Comparison of ENCODE assay signal across 19 cellular contexts in the genomic region with DNA sequence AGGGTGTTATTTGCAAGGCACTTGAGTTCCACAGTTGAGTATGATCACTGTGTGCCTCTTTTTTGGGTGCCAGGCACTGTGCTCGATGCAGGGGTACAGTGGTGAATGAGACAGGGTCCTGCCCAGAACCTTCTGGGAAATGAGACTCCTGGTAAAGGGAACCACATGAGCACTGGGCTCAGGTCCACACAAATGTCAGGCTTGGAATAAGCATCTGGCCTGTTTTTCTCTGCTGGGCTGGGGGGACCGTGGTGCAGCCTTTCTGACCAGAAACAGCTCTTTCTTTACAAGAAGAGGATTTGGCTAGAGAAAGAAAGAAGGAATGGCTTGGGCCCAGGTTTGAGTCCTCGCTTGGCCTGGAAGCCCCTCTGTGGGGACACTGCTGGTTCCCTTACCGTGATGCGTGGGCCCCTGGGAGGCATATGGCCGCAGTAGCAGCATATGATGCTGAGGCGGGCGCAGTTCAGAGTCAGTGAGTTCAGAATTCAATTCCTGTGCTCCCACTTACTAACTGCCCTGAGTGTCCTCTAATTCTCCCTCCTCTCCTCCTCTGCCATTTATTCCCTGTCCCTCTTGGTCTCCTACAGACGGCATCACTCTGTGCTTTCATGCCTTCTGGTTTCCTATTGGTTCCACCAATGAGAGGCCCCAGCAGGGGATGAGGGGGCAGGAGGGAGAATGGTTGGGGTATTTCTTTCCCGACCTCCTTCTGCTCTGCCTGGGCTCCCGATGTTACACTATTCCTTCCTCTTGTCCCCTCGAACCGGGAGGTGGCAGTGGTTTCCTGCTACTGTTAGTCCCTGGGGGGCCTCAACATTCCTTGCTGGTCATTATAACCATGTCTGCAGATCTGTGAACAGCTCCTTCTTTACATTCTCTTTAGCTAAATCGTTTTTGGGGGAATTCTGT. TPM values are rescaled to one million over a fixed set of nuclear protein-coding genes. Genes with fewer than 3 reads are reported as not detected.
DNase-seq lines count a peak whose midpoint lies in the region; ATAC-seq, FAIRE-seq and TF ChIP-seq lines count a peak whose summit lies in the region.
"Had no signal": no experiment of that assay in that cellular context is flagged by ENCODE, and none has a peak within 500 bp of the region (broad histone marks: within the 10 kb centered on the region; RNA-seq: fewer than 3 reads in every experiment).

No MANE protein-coding gene starts in this region.

- H3K27me3 ChIP-seq in CD4-positive, alpha-beta T cell (ENCODE audit: control insufficient read depth, insufficient read depth, low read length): peaks cover 14% of the 10 kb centered on the region
- peaks cover 15% of the 10 kb centered on the region for H3K27me3 ChIP-seq in adrenal gland
- H3K27me3 ChIP-seq: ascending aorta, MG63 had no signal

- peak; percentile 41 for DNase-seq in cardiac septum (ENCODE audit: low spot score)
- DNase-seq in Right ventricle myocardium superior: no peak
- DNase-seq in RPMI7951 (ENCODE audit: low read depth): peak; percentile 26
- no peak for DNase-seq in kidney
- no peak for DNase-seq in stimulated activated naive CD4-positive, alpha-beta T cell (lab: John Stamatoyannopoulos, UW)
- DNase-seq in CD4-positive, alpha-beta T cell: no peak
- no peak for DNase-seq in adrenal gland
- DNase-seq: activated CD4-positive, alpha-beta T cell treated with anti-CD3 and anti-CD28 coated beads for 48 hours; effector CD4-positive, alpha-beta T cell; foreskin melanocyte; HFFc6; immature natural killer cell; MG63 had no signal

- H3K4me3 Mint-ChIP-seq in CD4-positive, alpha-beta T cell: no peak overlapping the region
- H3K4me3 Mint-ChIP-seq: activated T-helper 17 cell treated with anti-CD3 and anti-CD28 coated beads, Interleukin-2, amount 50 U/mL, for 72 hours; HFFc6; immature natural killer cell; type B pancreatic cell had no signal

- no peak overlapping the region for H3K27ac Mint-ChIP-seq in CD4-positive, alpha-beta T cell
- H3K27ac Mint-ChIP-seq: activated T-helper 17 cell treated with anti-CD3 and anti-CD28 coated beads, Interleukin-2, amount 50 U/mL, for 72 hours; HFFc6; immature natural killer cell; type B pancreatic cell had no signal

- POLR2A ChIA-PET in CD4-positive, alpha-beta T cell (lab: Charles Lee): interaction anchor here (0.6 kb wide), 1 partner anchor 1150 kb away, joined by 4 read pairs; no protein-coding TSS in a partner anchor

- WGBS in adrenal gland, 4 donors: 59 to 68% (median 64%) methylated on average over 14 of the region's 14 CpGs

- ATAC-seq in Right ventricle myocardium superior (ENCODE audit: poor library complexity) (no peak), HG03439 (IDR thresholded peaks at IDR 0.05; ENCODE audit: unreplicated experiment) (no peak)
- ATAC-seq in CD4-positive, alpha-beta T cell (ENCODE audit: poor library complexity): no peak
- ATAC-seq: activated T-helper 17 cell treated with anti-CD3 and anti-CD28 coated beads, Interleukin-2, amount 50 U/mL, for 72 hours had no signal

- H3K36me3 ChIP-seq in kidney (ENCODE audit: control insufficient read depth in 1 of 2, insufficient read depth in 2 of 2, low read length in 2 of 2): no peaks in the 10 kb centered on the region
- H3K36me3 ChIP-seq in adrenal gland (replicated peaks in 1 of 2): no peaks in the 10 kb centered on the region
- H3K36me3 ChIP-seq: ascending aorta, MG63 had no signal

- H3K9me3 Mint-ChIP-seq in CD4-positive, alpha-beta T cell: no peaks in the 10 kb centered on the region
- H3K9me3 Mint-ChIP-seq: activated T-helper 17 cell treated with anti-CD3 and anti-CD28 coated beads, Interleukin-2, amount 50 U/mL, for 72 hours; HFFc6; immature natural killer cell; type B pancreatic cell had no signal

- intact Hi-C loops in cardiac septum (cut with DNase I) (no loop called here), Right ventricle myocardium superior (cut with DNase I) (no loop called here), kidney (cut with DNase I) (no loop called here), adrenal gland (cut with DNase I) (no loop called here)
- intact Hi-C loops in CD4-positive, alpha-beta T cell (cut with DNase I, micrococcal nuclease): no loop called here

- no peak for TF ChIP-seq POLR2A in adrenal gland (IDR thresholded peaks at IDR 0.05)

- peaks cover 6 to 9% of the 10 kb centered on the region in 2 donors for H3K4me1 ChIP-seq in kidney (ENCODE audit: control insufficient read depth in 1 of 2, insufficient read depth in 1 of 2, low read depth in 1 of 2, low read length in 2 of 2)
- H3K4me1 ChIP-seq in adrenal gland (replicated peaks in 1 of 2): no peaks in the 10 kb centered on the region

- no peak for FAIRE-seq in kidney (lab: Jason Lieb, UNC)
- FAIRE-seq: G401.6 had no signal

- H3K27me3 Mint-ChIP-seq in CD4-positive, alpha-beta T cell: peaks cover 36% of the 10 kb centered on the region

- H3K36me3 Mint-ChIP-seq in CD4-positive, alpha-beta T cell (ENCODE audit: low read depth): no peaks in the 10 kb centered on the region
- H3K36me3 Mint-ChIP-seq: immature natural killer cell, type B pancreatic cell had no signal

- no peak overlapping the region for H3K9ac ChIP-seq in kidney (ENCODE audit: low read length in 2 of 2)

- H3K9me3 ChIP-seq in kidney (ENCODE audit: control insufficient read depth in 1 of 2, low read length in 2 of 2) (no peaks in the 10 kb centered on the region), adrenal gland (replicated peaks in 1 of 3) (no peaks in the 10 kb centered on the region)
- no peaks in the 10 kb centered on the region for H3K9me3 ChIP-seq in CD4-positive, alpha-beta T cell (ENCODE audit: control insufficient read depth, low read length)
- H3K9me3 ChIP-seq: ascending aorta, MG63 had no signal

- CTCF ChIA-PET in CD4-positive, alpha-beta T cell (lab: Charles Lee): no interaction called here

- no peak overlapping the region for H3K4me3 ChIP-seq in kidney (ENCODE audit: low read length in 2 of 2)
- no peak overlapping the region for H3K4me3 ChIP-seq in adrenal gland
- H3K4me3 ChIP-seq: ascending aorta, MG63 had no signal

- peak overlapping the region; percentile 5 to 48 for H3K27ac ChIP-seq in kidney (ENCODE audit: low read depth in 2 of 2, low read length in 2 of 2)
- no peak overlapping the region for H3K27ac ChIP-seq in CD4-positive, alpha-beta T cell (ENCODE audit: low read depth, low read length)
- no peak overlapping the region for H3K27ac ChIP-seq in adrenal gland
- H3K27ac ChIP-seq: ascending aorta had no signal

- H3K4me1 Mint-ChIP-seq in CD4-positive, alpha-beta T cell (ENCODE audit: low read depth): no peaks in the 10 kb centered on the region

- peak; percentile 8 for TF ChIP-seq CTCF in kidney (IDR thresholded peaks at IDR 0.05; ENCODE audit: borderline replicate concordance, extremely low read depth, insufficient read depth)
- no peak for TF ChIP-seq CTCF in CD4-positive, alpha-beta T cell (IDR thresholded peaks at IDR 0.05)
- TF ChIP-seq CTCF in adrenal gland (IDR thresholded peaks at IDR 0.05): no peak

RNA-seq across cellular contexts. Expression of a gene that starts 9.6 kb away (rescaled TPM):
- total RNA-seq in cardiac septum (0.35 TPM), Right ventricle myocardium superior (0.11 TPM), kidney (44.6 TPM), adrenal gland (under 1 TPM in 6 of 8 donors, not detected in 2; 0.11 to 0.55 (median 0.35) TPM)
- under 0.01 TPM in 1 of 2 replicates, not detected in the other for total RNA-seq in RPMI7951 (2014; rRNA removed; shearing (Covaris generic))
- polyA plus RNA-seq in kidney (ENCODE audit: insufficient read depth, low read depth, low replicate concordance) (7.7 TPM), adrenal gland (1 to 10 TPM in 1 of 3 donors, under 1 TPM in 1, not detected in 1; 0.37 to 8.0 TPM)
- under 1 TPM in 1 of 2 experiments, not detected in 1; 0.11 TPM for total RNA-seq in CD4-positive, alpha-beta T cell
- total RNA-seq: pulmonary artery endothelial cell had no signal

RNA-seq across cellular contexts. Expression of a gene that starts 17.6 kb away (rescaled TPM):
- 1.6 TPM for total RNA-seq in cardiac septum
- 1.9 TPM for total RNA-seq in Right ventricle myocardium superior
- not detected in 2 replicates for total RNA-seq in RPMI7951 (2014; rRNA removed; shearing (Covaris generic))
- 27.1 TPM for total RNA-seq in kidney
- 13.0 TPM for polyA plus RNA-seq in kidney (ENCODE audit: insufficient read depth, low read depth, low replicate concordance)
- total RNA-seq in CD4-positive, alpha-beta T cell: 1 to 10 TPM; 1.7 to 1.8 TPM
- 10 to 100 TPM in 6 of 8 donors, 1 to 10 TPM in 2; 5.0 to 25.9 (median 13.3) TPM for total RNA-seq in adrenal gland
- 10 to 100 TPM in 1 of 3 donors, 1 to 10 TPM in 2; 1.9 to 16.7 (median 8.1) TPM for polyA plus RNA-seq in adrenal gland
- total RNA-seq: ascending aorta had no signal

RNA-seq across cellular contexts. Expression of a gene that starts 57.5 kb away (rescaled TPM):
- total RNA-seq in cardiac septum: 80.0 TPM
- 119 TPM for total RNA-seq in Right ventricle myocardium superior
- 234 TPM in 2 replicates for total RNA-seq in RPMI7951 (2014; rRNA removed; shearing (Covaris generic))
- 161 TPM for total RNA-seq in kidney
- 684 TPM for polyA plus RNA-seq in kidney (ENCODE audit: insufficient read depth, low read depth, low replicate concordance)
- 10 to 100 TPM; 49.6 to 54.3 TPM for total RNA-seq in CD4-positive, alpha-beta T cell
- total RNA-seq in adrenal gland: 100 to 1,000 TPM in 7 of 8 donors, 10 to 100 TPM in 1; 94.6 to 215 (median 156) TPM
- 100 to 1,000 TPM; 200 to 334 (median 226) TPM for polyA plus RNA-seq in adrenal gland

Comparison
In these comparisons a context has a peak if more than half of its experiments do, and no peak if none do; other contexts are left out.
1. DNase-seq: peak in cardiac septum (single experiment) and RPMI7951 (single experiment); none in Right ventricle myocardium superior (single experiment), kidney (single experiment), stimulated activated naive CD4-positive, alpha-beta T cell (0 of 6), CD4-positive, alpha-beta T cell (0 of 10) and adrenal gland (0 of 7).
2. H3K27ac ChIP-seq: peak in kidney (2 of 2); none in CD4-positive, alpha-beta T cell (single experiment) and adrenal gland (0 of 5).
3. RNA of a gene that starts 9.6 kb away (total RNA-seq): 44.6 TPM in kidney (single experiment); 0.35 TPM in cardiac septum (single experiment), 0.11 to 0.55 TPM in adrenal gland, 0.11 TPM in CD4-positive, alpha-beta T cell, 0.11 TPM in Right ventricle myocardium superior (single experiment) and under 0.01 TPM in RPMI7951; every median in the first group is over 10 times any median in the second.